2 cellular contexts compared by ENCODE assay signal in genomic region chr15:84889991-84890669, GRCh38.
TF ChIP-seq lines count a peak whose summit lies in the region.

No MANE protein-coding gene starts in this region.

TF ChIP-seq in HepG2, 621 proteins besides CTCF, POLR2A, EP300 and RAD21:
- peak; percentile 10; the same call in 1 of the 2 replicates for TF ChIP-seq ZNF687 (CRISPR knock-in tag; IDR thresholded peaks at IDR 0.05)
- no peak for TF ChIP-seq SATB2 (CRISPR knock-in tag; IDR thresholded peaks at IDR 0.05)

TF ChIP-seq in K562, 482 proteins besides CTCF, POLR2A, EP300 and RAD21:
- TF ChIP-seq CREM (IDR thresholded peaks at IDR 0.05; ENCODE audit: low read depth) (0 out of 2 replicates have a peak, but pooled peaks have one; percentile 10), HBP1 (CRISPR knock-in tag; IDR thresholded peaks at IDR 0.05) (no peak), SMC3 (conservative IDR thresholded peaks at IDR 0.05; ENCODE audit: insufficient read depth, low read depth, low read length) (0 out of 2 replicates have a peak, but pooled peaks have one; percentile 24)
